Comparison of ENCODE assay signal across 8 cellular contexts in the genomic region with DNA sequence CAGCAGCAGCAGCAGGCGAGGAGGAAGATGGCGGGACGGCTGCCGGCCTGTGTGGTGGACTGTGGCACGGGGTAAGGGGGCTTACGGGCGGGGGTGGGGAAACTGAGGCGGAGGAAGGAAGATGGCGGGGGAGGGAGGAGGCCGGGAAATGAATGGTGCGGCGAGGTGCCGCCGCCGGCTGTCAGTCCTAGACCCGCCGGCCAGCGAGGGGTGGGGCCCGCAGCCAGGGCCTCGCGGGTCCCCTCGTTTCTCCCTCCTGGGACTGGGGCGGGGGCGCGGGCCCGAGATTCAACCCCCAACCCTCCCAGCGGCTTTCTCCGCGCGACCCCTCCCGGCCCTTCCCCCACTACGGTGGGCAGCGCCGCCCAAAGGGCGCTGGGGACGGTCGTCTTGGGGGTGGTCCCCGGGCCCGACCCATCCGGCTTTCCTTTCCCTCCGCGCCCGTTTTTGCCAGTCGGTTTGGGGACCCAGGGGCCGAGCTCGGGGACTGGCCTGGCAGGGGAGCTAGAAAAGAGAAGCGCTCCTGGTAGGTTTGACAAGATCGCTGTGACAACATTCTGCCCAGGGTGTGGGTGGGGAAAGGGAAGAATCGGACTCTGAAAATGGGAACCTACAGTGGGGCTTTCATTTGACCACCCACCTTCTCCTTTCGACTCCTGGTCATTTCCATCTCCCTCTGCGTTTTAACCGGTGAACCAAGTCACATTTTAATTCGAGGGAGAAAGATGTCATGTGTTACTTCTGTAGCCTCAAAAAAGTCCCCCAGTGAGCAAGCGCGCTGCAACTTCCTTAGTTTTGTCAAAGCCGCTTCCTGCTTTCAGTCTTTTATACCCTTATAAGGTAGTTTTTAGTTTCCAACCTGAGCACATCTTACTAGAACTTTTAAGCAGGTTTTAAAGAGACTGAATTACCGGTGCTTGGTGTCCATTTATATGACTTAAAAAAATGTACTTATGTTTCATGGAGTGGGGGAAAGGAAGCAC. TPM values are rescaled to one million over a fixed set of nuclear protein-coding genes. Genes with fewer than 3 reads are reported as not detected.
A peak's percentile ranks its signal among the peaks of the same experiment; 100 is the strongest.
DNase-seq lines count a peak whose midpoint lies in the region; ATAC-seq and TF ChIP-seq lines count a peak whose summit lies in the region.

No MANE protein-coding gene starts in this region.

- peak; percentile 20 for DNase-seq in 8988T
- DNase-seq in NOMO-1 treated with DMSO at 0.1 percent for 48 hours (lab: John Stamatoyannopoulos, UW; ENCODE audit: unreplicated experiment) = peak; percentile 88
- DNase-seq in activated CD8-positive, alpha-beta memory T cell treated with anti-CD3 and anti-CD28 coated beads, Interleukin-2, amount 50 U/mL, for 4 hours = peak; percentile 68
- DNase-seq in epithelial cell of esophagus (ENCODE audit: low read depth) = peak; percentile 77
- peak; percentile 70 for DNase-seq in mucosa of gallbladder (ENCODE audit: low spot score)
- DNase-seq in stimulated activated CD8-positive, alpha-beta memory T cell treated with anti-CD3 and anti-CD28 coated beads, Interleukin-4, amount 100 ng/mL, for 4 hours (ENCODE audit: low read depth in 2 of 2, low spot score in 1 of 2) = peak; percentile 57 to 59

- H3K4me3 ChIP-seq in epithelial cell of esophagus (ENCODE audit: low read length) = peak overlapping the region; percentile 91

- TF ChIP-seq CTCF in epithelial cell of esophagus (IDR thresholded peaks at IDR 0.05; ENCODE audit: insufficient read depth, low read depth, low read length, missing control alignments) = no peak

- peak; percentile 81 for TF ChIP-seq POLR2A in GM18505 (IDR thresholded peaks at IDR 0.05; ENCODE audit: borderline replicate concordance, extremely low read depth, insufficient read depth, insufficient read length)

- ATAC-seq in GM18505 (IDR thresholded peaks at IDR 0.05; ENCODE audit: unreplicated experiment) (peak; percentile 26), HG03045 (IDR thresholded peaks at IDR 0.05; ENCODE audit: unreplicated experiment) (peak; percentile 32)

RNA-seq across cellular contexts. Expression of a gene that starts 0.7 kb away (rescaled TPM):
- total RNA-seq in mucosa of gallbladder = 184 TPM

Comparison
In these comparisons a context has a peak if more than half of its experiments do, and no peak if none do; other contexts are left out.
1. Peak in every context shown above with its lines: DNase-seq, ATAC-seq and H3K4me3 ChIP-seq.
2. DNase-seq: peak in every context shown above with its lines; median percentile 88 in NOMO-1 treated with DMSO at 0.1 percent for 48 hours; 77 in epithelial cell of esophagus; 70 in mucosa of gallbladder; 68 in activated CD8-positive, alpha-beta memory T cell treated with anti-CD3 and anti-CD28 coated beads, Interleukin-2, amount 50 U/mL, for 4 hours; 58 in stimulated activated CD8-positive, alpha-beta memory T cell treated with anti-CD3 and anti-CD28 coated beads, Interleukin-4, amount 100 ng/mL, for 4 hours; 20 in 8988T.